1 cellular context compared by ENCODE assay signal in genomic region chr17:2594657-2595085, GRCh38.
TF ChIP-seq lines count a peak whose summit lies in the region.

No MANE protein-coding gene starts in this region.

TF ChIP-seq in H1, 55 proteins besides CTCF, POLR2A, EP300 and RAD21:
- TF ChIP-seq SIN3A (conservative IDR thresholded peaks at IDR 0.05 in 1 of 2, IDR thresholded peaks at IDR 0.05 in 1 of 2; ENCODE audit: low read depth in 1 of 2, low read length in 2 of 2) (0 out of 4 replicates have a peak, but pooled peaks of 1 of the 2 experiments have one; percentile 32), POU5F1 (IDR thresholded peaks at IDR 0.05; ENCODE audit: low read depth, low read length) (no peak)
